Comparison of ENCODE assay signal across 8 cellular contexts in genomic region chr9:6759114-6759977, GRCh38. TPM values are rescaled to one million over a fixed set of nuclear protein-coding genes. Genes with fewer than 3 reads are reported as not detected.
DNase-seq lines count a peak whose midpoint lies in the region; ATAC-seq, FAIRE-seq and TF ChIP-seq lines count a peak whose summit lies in the region.

No MANE protein-coding gene starts in this region.

- POLR2A ChIA-PET in A673 (lab: Charles Lee; ENCODE audit: low non-redundant PET) = no interaction called here

- H3K27ac ChIP-seq in A673 (ENCODE audit: low read depth, low read length, poor library complexity, severe bottlenecking) (no peak overlapping the region), Peyer's patch (peak overlapping the region; percentile 92 to 99 (median 97)), adrenal gland (peak overlapping the region; percentile 95 to 99 (median 98))

- TF ChIP-seq POLR2A in GM12891 (IDR thresholded peaks at IDR 0.05; ENCODE audit: low read depth, low read length) = no peak
- no peak for TF ChIP-seq POLR2A in Peyer's patch (IDR thresholded peaks at IDR 0.05)
- TF ChIP-seq POLR2A in adrenal gland (IDR thresholded peaks at IDR 0.05) = no peak

- 20 to 24% (median 22%) methylated on average over 29 of the region's 29 CpGs for WGBS in adrenal gland, 4 donors

- TSS peak; percentile 25 for BruUV-seq in A673 (replicated peaks; lab: Mats Ljungman, UMichigan)

- no peaks in the 10 kb centered on the region for H3K9me3 ChIP-seq in A673 (ENCODE audit: low read depth, low read length, poor library complexity, severe bottlenecking)
- H3K9me3 ChIP-seq in Peyer's patch = no peaks in the 10 kb centered on the region
- H3K9me3 ChIP-seq in adrenal gland (replicated peaks in 1 of 3) = no peaks in the 10 kb centered on the region
- no peaks in the 10 kb centered on the region for H3K9me3 ChIP-seq in iPS-18c (ENCODE audit: control insufficient read depth, insufficient read depth, low read length)

- peak; percentile 6 for ATAC-seq in HG03064 (IDR thresholded peaks at IDR 0.05; ENCODE audit: low read depth, unreplicated experiment)

- peak overlapping the region; percentile 89 for H3K4me3 ChIP-seq in A673 (ENCODE audit: low read depth, low read length, poor library complexity, severe bottlenecking)
- peak overlapping the region; percentile 71 to 100 (median 92) for H3K4me3 ChIP-seq in Peyer's patch
- peak overlapping the region; percentile 71 to 93 (median 76) for H3K4me3 ChIP-seq in adrenal gland
- H3K4me3 ChIP-seq in iPS-18c (ENCODE audit: insufficient read depth, low read depth, low read length) = peak overlapping the region; percentile 95

- FAIRE-seq in GM12891 (lab: Jason Lieb, UNC) = peak; percentile 40

- DNase-seq in A673 (ENCODE audit: low spot score) (peak; percentile 42), GM12891 (ENCODE audit: insufficient read length, low spot score) (peak; percentile 30), Peyer's patch (no peak), adrenal gland (peak in 5 of 7 donors; percentile 17 to 28 (median 24)), cerebellum (ENCODE audit: low spot score) (no peak)
- DNase-seq in stimulated activated CD4-positive, alpha-beta T cell treated with anti-CD3 and anti-CD28 coated beads, Interleukin-4, amount 100 ng/mL, for 4 hours = peak; percentile 7 to 15

- H3K36me3 ChIP-seq in A673 (ENCODE audit: insufficient read depth, low read length, poor library complexity, severe bottlenecking) = no peaks in the 10 kb centered on the region
- H3K36me3 ChIP-seq in Peyer's patch = no peaks in the 10 kb centered on the region
- H3K36me3 ChIP-seq in adrenal gland (replicated peaks in 1 of 2) = no peaks in the 10 kb centered on the region

- H3K4me1 ChIP-seq in A673 (ENCODE audit: insufficient read depth, low read length, poor library complexity, severe bottlenecking) = peaks cover 3% of the 10 kb centered on the region
- peaks cover 0 to 20% (median 7%) of the 10 kb centered on the region in 4 donors for H3K4me1 ChIP-seq in Peyer's patch
- H3K4me1 ChIP-seq in adrenal gland (replicated peaks in 1 of 2) = peaks cover 5 to 19% of the 10 kb centered on the region in 2 donors

- CTCF ChIA-PET in A673 (lab: Charles Lee) = interaction anchor here (0.6 kb wide), 1 partner anchor 771 kb away, joined by 3 read pairs; no protein-coding TSS in a partner anchor

- H3K27me3 ChIP-seq in A673 (replicated peaks; ENCODE audit: insufficient read depth, low read depth, low read length, poor library complexity) (no peaks in the 10 kb centered on the region), Peyer's patch (no peaks in the 10 kb centered on the region), adrenal gland (no peaks in the 10 kb centered on the region)

- intact Hi-C loops in A673 (cut with micrococcal nuclease; ENCODE audit: unreplicated experiment) = no loop called here
- intact Hi-C loops in adrenal gland (cut with DNase I) = no loop called here

- TF ChIP-seq CTCF in A673 (conservative IDR thresholded peaks at IDR 0.05; ENCODE audit: low read depth, low read length) = no peak
- no peak for TF ChIP-seq CTCF in Peyer's patch (IDR thresholded peaks at IDR 0.05)
- no peak for TF ChIP-seq CTCF in adrenal gland (IDR thresholded peaks at IDR 0.05)

TF ChIP-seq in GM12891, 5 proteins besides CTCF, POLR2A, EP300 and RAD21:
- no peak for TF ChIP-seq POLR2AphosphoS5 (IDR thresholded peaks at IDR 0.05; ENCODE audit: low read depth, low read length)
- TF ChIP-seq POU2F2 (IDR thresholded peaks at IDR 0.05; ENCODE audit: low read depth, low read length) = no peak
- no peak; the same call in 1 of the 2 replicates for TF ChIP-seq TAF1 (IDR thresholded peaks at IDR 0.05; ENCODE audit: low read depth, low read length)
- TF ChIP-seq PAX5 (IDR thresholded peaks at IDR 0.05; ENCODE audit: insufficient read depth, low read length, severe bottlenecking) = no peak
- TF ChIP-seq SPI1 (IDR thresholded peaks at IDR 0.05; ENCODE audit: low read depth, low read length) = no peak
TF ChIP-seq in GM12891: peak in this region for 0.

RNA-seq across cellular contexts. Expression of gene KDM4C, which starts 1.6 kb away (rescaled TPM):
- total RNA-seq in A673 (2021) = 4.8 and 6.3 TPM in 2 replicates
- polyA plus RNA-seq in GM12891 (2012; ENCODE audit: low read depth, missing spikeins) = 17.4 TPM
- 100 to 1,000 TPM in 3 of 4 donors, 10 to 100 TPM in 1; 90.7 to 125 (median 107) TPM for total RNA-seq in Peyer's patch
- 10 to 100 TPM; 14.9 to 33.4 (median 25.9) TPM for total RNA-seq in adrenal gland
- polyA plus RNA-seq in adrenal gland = 10 to 100 TPM in 2 of 3 donors, 1 to 10 TPM in 1; 7.9 to 19.6 (median 11.3) TPM
- 61.5 TPM for total RNA-seq in cerebellum

Comparison
In these comparisons a context has a peak if more than half of its experiments do, and no peak if none do; other contexts are left out.
1. DNase-seq: peak in A673 (single experiment), GM12891 (single experiment), adrenal gland (5 of 7) and stimulated activated CD4-positive, alpha-beta T cell treated with anti-CD3 and anti-CD28 coated beads, Interleukin-4, amount 100 ng/mL, for 4 hours (2 of 2); none in Peyer's patch (0 of 3) and cerebellum (single experiment).
2. Peak in every context shown above with its lines, with median percentiles within 50 percentile points of each other: H3K4me3 ChIP-seq.